Comparison of ENCODE assay signal across 8 cellular contexts in genomic region chr7:97927797-97928748, GRCh38. TPM values are rescaled to one million over a fixed set of nuclear protein-coding genes. Genes with fewer than 3 reads are reported as not detected.
DNase-seq lines count a peak whose midpoint lies in the region; ATAC-seq, FAIRE-seq and TF ChIP-seq lines count a peak whose summit lies in the region.
"Not testable (repeated sequence)": the region's sequence is repeated elsewhere in the genome, so short reads cannot be mapped to it uniquely, and the experiment has no call there.

No MANE protein-coding gene starts in this region.

- H3K4me3 ChIP-seq in A673 (ENCODE audit: low read depth, low read length, poor library complexity, severe bottlenecking) (peak overlapping the region; percentile 45), fibroblast of lung (replicated peaks in 1 of 4; ENCODE audit: control extremely low read depth in 1 of 4, insufficient read depth in 1 of 4, low read depth in 3 of 4, low read length in 4 of 4) (peak overlapping the region in 2 of 4 experiments; percentile 14 to 49)

- FAIRE-seq in GM12891 (lab: Jason Lieb, UNC) = not testable (repeated sequence)

- H3K27me3 ChIP-seq in A673 (replicated peaks; ENCODE audit: insufficient read depth, low read depth, low read length, poor library complexity); fibroblast of lung (ENCODE audit: control insufficient read depth, insufficient read depth, low read length): not testable (repeated sequence)

- TF ChIP-seq POLR2A in GM12891 (IDR thresholded peaks at IDR 0.05; ENCODE audit: low read depth, low read length) = not testable (repeated sequence)

- intact Hi-C loops in A673 (cut with micrococcal nuclease; ENCODE audit: unreplicated experiment) = not testable (repeated sequence)

- H3K79me2 ChIP-seq in fibroblast of lung (ENCODE audit: control insufficient read depth, insufficient read depth, low read length) = not testable (repeated sequence)

- not testable (repeated sequence) for H3K4me1 ChIP-seq in A673 (ENCODE audit: insufficient read depth, low read length, poor library complexity, severe bottlenecking); fibroblast of lung (ENCODE audit: control insufficient read depth, extremely low read depth, insufficient read depth, low read length)

- H3K9me3 Mint-ChIP-seq in memory B cell = not testable (repeated sequence)

- BruUV-seq in A673 (replicated peaks; lab: Mats Ljungman, UMichigan) = not testable (repeated sequence)

- ATAC-seq in memory B cell (ENCODE audit: low read depth) = peak; percentile 50

- POLR2A ChIA-PET in A673 (lab: Charles Lee; ENCODE audit: low non-redundant PET) = not testable (repeated sequence)

- not testable (repeated sequence) for H3K27ac ChIP-seq in A673 (ENCODE audit: low read depth, low read length, poor library complexity, severe bottlenecking); fibroblast of lung (ENCODE audit: insufficient read depth, low read length)

- not testable (repeated sequence) for H3K36me3 Mint-ChIP-seq in memory B cell

- H3K9me3 ChIP-seq in A673 (ENCODE audit: low read depth, low read length, poor library complexity, severe bottlenecking); fibroblast of lung (ENCODE audit: control insufficient read depth, insufficient read depth, low read depth, low read length): not testable (repeated sequence)

- H3K4me1 Mint-ChIP-seq in memory B cell = not testable (repeated sequence)

- not testable (repeated sequence) for H3K36me3 ChIP-seq in A673 (ENCODE audit: insufficient read depth, low read length, poor library complexity, severe bottlenecking); fibroblast of lung (ENCODE audit: control insufficient read depth, insufficient read depth, low read length)

- peak overlapping the region; percentile 35 for H3K4me2 ChIP-seq in fibroblast of lung (ENCODE audit: extremely low read depth, insufficient read depth, low read length)

- not testable (repeated sequence) for H3K27me3 Mint-ChIP-seq in memory B cell

- peak overlapping the region; percentile 65 for H3K4me3 Mint-ChIP-seq in memory B cell

- CTCF ChIA-PET in A673 (lab: Charles Lee) = interaction anchor here (0.6 kb wide), 1 partner anchor 85 kb away, joined by 3 read pairs; no protein-coding TSS in a partner anchor

- not testable (repeated sequence) for H4K20me1 ChIP-seq in fibroblast of lung (ENCODE audit: control insufficient read depth, extremely low read depth, insufficient read depth, low read length)

- peak; percentile 53 for TF ChIP-seq CTCF in A673 (conservative IDR thresholded peaks at IDR 0.05; ENCODE audit: low read depth, low read length)
- TF ChIP-seq CTCF in fibroblast of lung (conservative IDR thresholded peaks at IDR 0.05 in 1 of 2, IDR thresholded peaks at IDR 0.05 in 1 of 2; ENCODE audit: low read depth in 1 of 2, low read length in 2 of 2) = peak; percentile 34 to 45

- not testable (repeated sequence) for H3K9ac ChIP-seq in fibroblast of lung (ENCODE audit: insufficient read depth, low read length)

- H2AFZ ChIP-seq in fibroblast of lung (ENCODE audit: low read length) = not testable (repeated sequence)

- peak; percentile 49 for DNase-seq in A673 (ENCODE audit: low spot score)
- DNase-seq in GM12891 (ENCODE audit: insufficient read length, low spot score) = peak; percentile 73
- peak; percentile 43 for DNase-seq in NCI-H1105 (lab: John Stamatoyannopoulos, UW)
- peak; percentile 32 to 64 (median 47) for DNase-seq in T-helper 1 cell
- peak; percentile 73 for DNase-seq in activated naive CD4-positive, alpha-beta T cell treated with Interleukin-2 at 50 U/mL for 16 hours
- DNase-seq in fibroblast of lung (ENCODE audit: low read depth in 2 of 2) = peak; percentile 6 to 24
- peak; percentile 72 to 83 for DNase-seq in memory B cell (ENCODE audit: low spot score in 2 of 2)
- peak; percentile 55 for DNase-seq in stimulated activated CD4-positive, alpha-beta T cell treated with anti-CD3 and anti-CD28 coated beads, Interleukin-1b, Interleukin-23, amount 100 ng/mL, for 48 hours

- H3K27ac Mint-ChIP-seq in memory B cell = peak overlapping the region; percentile 58

RNA-seq across cellular contexts. Expression of gene ASNS, which starts 55.9 kb away (rescaled TPM):
- 104 and 184 TPM in 2 replicates for total RNA-seq in A673 (2021)
- 45.1 TPM for polyA plus RNA-seq in GM12891 (2012; ENCODE audit: low read depth, missing spikeins)
- 72.7 and 116 TPM in 2 replicates for total RNA-seq in fibroblast of lung
- 26.8 and 37.8 TPM in 2 replicates for polyA plus RNA-seq in fibroblast of lung
- polyA plus RNA-seq in fibroblast of lung (2012) = 35.3 and 53.9 TPM in 2 replicates
- 12.2 and 51.6 TPM in 2 replicates for polyA minus RNA-seq in fibroblast of lung (ENCODE audit: low replicate concordance)

Comparison
In these comparisons a context has a peak if more than half of its experiments do, and no peak if none do; other contexts are left out.
1. DNase-seq: peak in every context shown above with its lines; median percentile 78 in memory B cell; 73 in GM12891; 73 in activated naive CD4-positive, alpha-beta T cell treated with Interleukin-2 at 50 U/mL for 16 hours; 55 in stimulated activated CD4-positive, alpha-beta T cell treated with anti-CD3 and anti-CD28 coated beads, Interleukin-1b, Interleukin-23, amount 100 ng/mL, for 48 hours; 49 in A673; 47 in T-helper 1 cell; 43 in NCI-H1105; 15 in fibroblast of lung.